ENCODE assay signal across 1 cellular context in genomic region chr4:26859762-26860156, GRCh38.
TF ChIP-seq lines count a peak whose summit lies in the region.

No MANE protein-coding gene starts in this region.

TF ChIP-seq in SK-N-SH treated with all-trans-retinoic acid at 6 μM for 48 hours, 23 proteins besides CTCF, POLR2A, EP300 and RAD21 (continued from another document):
- no peak for TF ChIP-seq PATZ1 (CRISPR knock-in tag; IDR thresholded peaks at IDR 0.05; ENCODE audit: borderline replicate concordance)
